10 cellular contexts compared by ENCODE assay signal in genomic region chr22:50314081-50314454, GRCh38. TPM values are rescaled to one million over a fixed set of nuclear protein-coding genes. Genes with fewer than 3 reads are reported as not detected.
DNase-seq lines count a peak whose midpoint lies in the region; ATAC-seq lines count a peak whose summit lies in the region.
"Had no signal": no experiment of that assay in that cellular context is flagged by ENCODE, and none has a peak within 500 bp of the region (broad histone marks: within the 10 kb centered on the region; RNA-seq: fewer than 3 reads in every experiment).

No MANE protein-coding gene starts in this region.

- POLR2A ChIA-PET in CD4-positive, alpha-beta memory T cell (lab: Charles Lee; ENCODE audit: partially characterized antibody) = interaction anchor here (0.6 to 2.7 kb wide), 10 partner anchors 11 to 307 kb away, joined by 3 to 9 read pairs (median 4); partner anchors contain the start of genes HDAC10 and SCO2
- POLR2A ChIA-PET in naive thymus-derived CD8-positive, alpha-beta T cell (lab: Charles Lee) = interaction anchor here (0.8 to 4.3 kb wide), 10 partner anchors 9 to 212 kb away, joined by 3 to 19 read pairs (median 4); partner anchors contain the start of genes DENND6B, LMF2, NCAPH2 and SCO2

- H3K36me3 ChIP-seq in CD4-positive, alpha-beta memory T cell (ENCODE audit: insufficient read depth, low read length) = no peaks in the 10 kb centered on the region

- peaks cover 6 to 18% (median 12%) of the 10 kb centered on the region in 4 donors for H3K4me1 Mint-ChIP-seq in CD4-positive, alpha-beta memory T cell
- H3K4me1 Mint-ChIP-seq in activated T-helper 17 cell treated with anti-CD3 and anti-CD28 coated beads, Interleukin-2, amount 50 U/mL, for 72 hours = peaks cover 10% of the 10 kb centered on the region
- peaks cover 13 to 22% (median 20%) of the 10 kb centered on the region in 4 donors for H3K4me1 Mint-ChIP-seq in naive thymus-derived CD8-positive, alpha-beta T cell

- no peaks in the 10 kb centered on the region for H3K36me3 Mint-ChIP-seq in CD4-positive, alpha-beta memory T cell
- H3K36me3 Mint-ChIP-seq in activated T-helper 17 cell treated with anti-CD3 and anti-CD28 coated beads, Interleukin-2, amount 50 U/mL, for 72 hours (ENCODE audit: low read depth) = no peaks in the 10 kb centered on the region
- H3K36me3 Mint-ChIP-seq in naive thymus-derived CD8-positive, alpha-beta T cell = no peaks in the 10 kb centered on the region

- H3K4me3 ChIP-seq in CD4-positive, alpha-beta memory T cell (ENCODE audit: low read length in 2 of 2) = peak overlapping the region in 1 of 2 donors; percentile 28

- H3K27me3 Mint-ChIP-seq in CD4-positive, alpha-beta memory T cell = no peaks in the 10 kb centered on the region
- H3K27me3 Mint-ChIP-seq in activated T-helper 17 cell treated with anti-CD3 and anti-CD28 coated beads, Interleukin-2, amount 50 U/mL, for 72 hours = no peaks in the 10 kb centered on the region
- H3K27me3 Mint-ChIP-seq in naive thymus-derived CD8-positive, alpha-beta T cell = no peaks in the 10 kb centered on the region

- H3K9me3 ChIP-seq in CD4-positive, alpha-beta memory T cell (ENCODE audit: control insufficient read depth in 1 of 2, low read length in 2 of 2) = no peaks in the 10 kb centered on the region

- no peak for DNase-seq in CD4-positive, alpha-beta memory T cell
- peak in 1 of 10 donors; percentile 2 for DNase-seq in naive thymus-derived CD8-positive, alpha-beta T cell
- DNase-seq in NCI-H2171 treated with DMSO at 0.1 percent for 48 hours (lab: John Stamatoyannopoulos, UW) (no peak), COLO668 (lab: John Stamatoyannopoulos, UW; ENCODE audit: unreplicated experiment) (no peak)
- DNase-seq: foreskin keratinocyte, NCI-H524 treated with DMSO at 0.1 percent for 48 hours had no signal

- H3K27ac Mint-ChIP-seq in CD4-positive, alpha-beta memory T cell = peak overlapping the region; percentile 40 to 97 (median 91)
- peak overlapping the region; percentile 91 for H3K27ac Mint-ChIP-seq in activated T-helper 17 cell treated with anti-CD3 and anti-CD28 coated beads, Interleukin-2, amount 50 U/mL, for 72 hours
- peak overlapping the region; percentile 87 to 97 (median 94) for H3K27ac Mint-ChIP-seq in naive thymus-derived CD8-positive, alpha-beta T cell

- H3K4me1 ChIP-seq in CD4-positive, alpha-beta memory T cell (ENCODE audit: insufficient read depth, low read length) = peaks cover 19% of the 10 kb centered on the region
- H3K4me1 ChIP-seq: foreskin keratinocyte had no signal

- intact Hi-C loops in CD4-positive, alpha-beta memory T cell (cut with micrococcal nuclease) = loop anchor here (1.0 kb wide), 1 partner anchor 28 kb away; no protein-coding TSS in a partner anchor

- peak overlapping the region; percentile 81 to 96 (median 87) for H3K4me3 Mint-ChIP-seq in CD4-positive, alpha-beta memory T cell
- H3K4me3 Mint-ChIP-seq in activated T-helper 17 cell treated with anti-CD3 and anti-CD28 coated beads, Interleukin-2, amount 50 U/mL, for 72 hours = peak overlapping the region; percentile 83
- peak overlapping the region; percentile 80 to 99 (median 90) for H3K4me3 Mint-ChIP-seq in naive thymus-derived CD8-positive, alpha-beta T cell

- no peaks in the 10 kb centered on the region for H3K9me3 Mint-ChIP-seq in CD4-positive, alpha-beta memory T cell
- H3K9me3 Mint-ChIP-seq in activated T-helper 17 cell treated with anti-CD3 and anti-CD28 coated beads, Interleukin-2, amount 50 U/mL, for 72 hours = no peaks in the 10 kb centered on the region
- no peaks in the 10 kb centered on the region for H3K9me3 Mint-ChIP-seq in naive thymus-derived CD8-positive, alpha-beta T cell

- H3K27ac ChIP-seq in CD4-positive, alpha-beta memory T cell (ENCODE audit: low read depth, low read length) = peak overlapping the region; percentile 30
- H3K27ac ChIP-seq: foreskin keratinocyte had no signal

- no peaks in the 10 kb centered on the region for H3K27me3 ChIP-seq in CD4-positive, alpha-beta memory T cell (ENCODE audit: insufficient read depth, low read length)
- H3K27me3 ChIP-seq: foreskin keratinocyte had no signal

- CTCF ChIA-PET in CD4-positive, alpha-beta memory T cell (lab: Charles Lee; ENCODE audit: partially characterized antibody) = interaction anchor here (0.5 to 2.9 kb wide), 4 partner anchors 14 to 61 kb away, joined by 3 to 15 read pairs (median 6); partner anchors contain the start of gene DENND6B

- ATAC-seq in HG02571 (IDR thresholded peaks at IDR 0.05; ENCODE audit: unreplicated experiment) = peak; percentile 3
- ATAC-seq in activated T-helper 17 cell treated with anti-CD3 and anti-CD28 coated beads, Interleukin-2, amount 50 U/mL, for 72 hours (replicated peaks) = peak; percentile 23
- ATAC-seq in naive thymus-derived CD8-positive, alpha-beta T cell = no peak
- no peak for ATAC-seq in HG03139 (IDR thresholded peaks at IDR 0.05; ENCODE audit: unreplicated experiment)
- ATAC-seq in esophagus mucosa = no peak
- ATAC-seq: foreskin keratinocyte had no signal

RNA-seq across cellular contexts. Expression of gene PLXNB2, which starts 6.6 kb away (rescaled TPM):
- 1 to 10 TPM; 2.8 to 4.6 TPM for total RNA-seq in CD4-positive, alpha-beta memory T cell
- polyA plus RNA-seq in CD4-positive, alpha-beta memory T cell = under 1 TPM in 1 of 2 donors, not detected in 1; 0.40 TPM
- total RNA-seq in activated T-helper 17 cell treated with anti-CD3 and anti-CD28 coated beads, Interleukin-2, amount 50 U/mL, for 72 hours = 10 to 100 TPM; 29.1 to 30.4 TPM
- 10 to 100 TPM; 14.3 to 16.7 TPM for total RNA-seq in naive thymus-derived CD8-positive, alpha-beta T cell
- polyA plus RNA-seq in naive thymus-derived CD8-positive, alpha-beta T cell = 1 to 10 TPM in 2 of 3 donors, under 1 TPM in 1; 0.72 to 4.1 (median 1.1) TPM
- 148 TPM for total RNA-seq in esophagus mucosa

RNA-seq across cellular contexts. Expression of gene DENND6B, which starts 12.7 kb away (rescaled TPM):
- 1 to 10 TPM; 1.5 to 2.4 TPM for total RNA-seq in CD4-positive, alpha-beta memory T cell
- under 1 TPM; 0.22 to 0.36 TPM for polyA plus RNA-seq in CD4-positive, alpha-beta memory T cell
- total RNA-seq in activated T-helper 17 cell treated with anti-CD3 and anti-CD28 coated beads, Interleukin-2, amount 50 U/mL, for 72 hours = 1 to 10 TPM; 3.2 to 6.5 TPM
- total RNA-seq in naive thymus-derived CD8-positive, alpha-beta T cell = 1 to 10 TPM; 7.0 to 9.1 TPM
- polyA plus RNA-seq in naive thymus-derived CD8-positive, alpha-beta T cell = 1 to 10 TPM in 2 of 3 donors, under 1 TPM in 1; 0.53 to 1.1 (median 1.0) TPM
- 2.3 TPM for total RNA-seq in esophagus mucosa

RNA-seq across cellular contexts. Expression of gene PPP6R2, which starts 29.1 kb away (rescaled TPM):
- total RNA-seq in CD4-positive, alpha-beta memory T cell = 10 to 100 TPM; 80.1 to 91.2 TPM
- polyA plus RNA-seq in CD4-positive, alpha-beta memory T cell = 10 to 100 TPM; 13.3 to 27.7 TPM
- 10 to 100 TPM; 45.6 to 46.6 TPM for total RNA-seq in activated T-helper 17 cell treated with anti-CD3 and anti-CD28 coated beads, Interleukin-2, amount 50 U/mL, for 72 hours
- total RNA-seq in naive thymus-derived CD8-positive, alpha-beta T cell = 100 to 1,000 TPM in 1 of 2 experiments, 10 to 100 TPM in 1; 93.3 to 104 TPM
- 10 to 100 TPM; 13.3 to 29.1 (median 17.0) TPM for polyA plus RNA-seq in naive thymus-derived CD8-positive, alpha-beta T cell
- total RNA-seq in esophagus mucosa = 29.3 TPM

RNA-seq across cellular contexts. Expression of gene MAPK11, which starts 43.9 kb away (rescaled TPM):
- total RNA-seq in CD4-positive, alpha-beta memory T cell = 1 to 10 TPM; 1.6 to 1.7 TPM
- polyA plus RNA-seq in CD4-positive, alpha-beta memory T cell = under 1 TPM; 0.10 to 0.54 TPM
- 10 to 100 TPM; 20.9 to 21.7 TPM for total RNA-seq in activated T-helper 17 cell treated with anti-CD3 and anti-CD28 coated beads, Interleukin-2, amount 50 U/mL, for 72 hours
- total RNA-seq in naive thymus-derived CD8-positive, alpha-beta T cell = 1 to 10 TPM in 1 of 2 experiments, under 1 TPM in 1; 0.86 to 1.2 TPM
- polyA plus RNA-seq in naive thymus-derived CD8-positive, alpha-beta T cell = under 1 TPM; 0.13 to 0.24 (median 0.16) TPM
- 5.8 TPM for total RNA-seq in esophagus mucosa

RNA-seq across cellular contexts. Expression of gene MAPK12, which starts 52.6 kb away (rescaled TPM):
- total RNA-seq in CD4-positive, alpha-beta memory T cell = 1 to 10 TPM; 2.9 TPM
- polyA plus RNA-seq in CD4-positive, alpha-beta memory T cell = under 1 TPM in 1 of 2 donors, not detected in 1; 0.05 TPM
- total RNA-seq in activated T-helper 17 cell treated with anti-CD3 and anti-CD28 coated beads, Interleukin-2, amount 50 U/mL, for 72 hours = 10 to 100 TPM in 1 of 2 donors, 1 to 10 TPM in 1; 5.0 to 14.8 TPM
- total RNA-seq in naive thymus-derived CD8-positive, alpha-beta T cell = 1 to 10 TPM; 2.1 to 2.9 TPM
- under 1 TPM in 2 of 3 donors, not detected in 1; 0.02 to 0.03 TPM for polyA plus RNA-seq in naive thymus-derived CD8-positive, alpha-beta T cell
- total RNA-seq in esophagus mucosa = 2.6 TPM

Comparison
In these comparisons a context has a peak if more than half of its experiments do, and no peak if none do; other contexts are left out.
1. ATAC-seq: peak in HG02571 (single experiment) and activated T-helper 17 cell treated with anti-CD3 and anti-CD28 coated beads, Interleukin-2, amount 50 U/mL, for 72 hours (single experiment); none in naive thymus-derived CD8-positive, alpha-beta T cell (0 of 2), HG03139 (single experiment) and esophagus mucosa (single experiment).
2. Peak in every context shown above with its lines, with median percentiles within 50 percentile points of each other: H3K27ac Mint-ChIP-seq and H3K4me3 Mint-ChIP-seq.